17 cellular contexts compared by ENCODE assay signal in genomic region chr1:211642870-211643269, GRCh38. TPM values are rescaled to one million over a fixed set of nuclear protein-coding genes. Genes with fewer than 3 reads are reported as not detected.
DNase-seq lines count a peak whose midpoint lies in the region; ATAC-seq, FAIRE-seq and TF ChIP-seq lines count a peak whose summit lies in the region.
"Had no signal": no experiment of that assay in that cellular context is flagged by ENCODE, and none has a peak within 500 bp of the region (broad histone marks: within the 10 kb centered on the region; RNA-seq: fewer than 3 reads in every experiment).

No MANE protein-coding gene starts in this region.

- peak in 1 of 2 experiments; percentile 12 for DNase-seq in Caco-2
- DNase-seq in esophagus squamous epithelium (lab: John Stamatoyannopoulos, UW), result no peak
- DNase-seq in spleen, result no peak
- no peak for DNase-seq in small intestine
- no peak for DNase-seq in effector memory CD4-positive, alpha-beta T cell
- DNase-seq: activated CD4-positive, alpha-beta T cell treated with anti-CD3 and anti-CD28 coated beads, Interleukin-2, amount 10 ng/mL, durations not matched to agents 7 days and 5 days; activated T-cell treated with anti-CD3 and anti-CD28 coated beads for 4 hours; DMS153; NCI-H1436; NCI-H774; stimulated activated CD4-positive, alpha-beta T cell treated with anti-CD3 and anti-CD28 coated beads, Interleukin-2, amount 100 ng/mL, for 48 hours had no signal

- H3K27ac Mint-ChIP-seq in Caco-2 (ENCODE audit: unreplicated experiment), result peak overlapping the region; percentile 89
- H3K27ac Mint-ChIP-seq: activated CD4-positive, alpha-beta T cell treated with anti-CD3 and anti-CD28 coated beads, Interleukin-2, amount 10 ng/mL, durations not matched to agents 7 days and 5 days; activated naive CD8-positive, alpha-beta T cell; CD14-positive monocyte had no signal

- POLR2A ChIA-PET in Caco-2 (lab: Charles Lee), result interaction anchor here (0.5 kb wide), 2 partner anchors 27 to 643 kb away, joined by 3 to 5 read pairs; no protein-coding TSS in a partner anchor

- no peak overlapping the region for H3K4me3 ChIP-seq in Caco-2 (ENCODE audit: low read depth, low read length)
- peak overlapping the region; percentile 43 for H3K4me3 ChIP-seq in Loucy (ENCODE audit: low read length, poor library complexity, severe bottlenecking)
- H3K4me3 ChIP-seq in esophagus squamous epithelium, result no peak overlapping the region
- H3K4me3 ChIP-seq in spleen, result no peak overlapping the region
- H3K4me3 ChIP-seq in small intestine (ENCODE audit: low read depth in 1 of 2, low read length in 2 of 2), result no peak overlapping the region
- H3K4me3 ChIP-seq in effector memory CD4-positive, alpha-beta T cell (ENCODE audit: insufficient read depth, low read depth, low read length, poor library complexity, severe bottlenecking), result no peak overlapping the region

- no peaks in the 10 kb centered on the region for H3K27me3 Mint-ChIP-seq in Caco-2 (ENCODE audit: insufficient read depth, unreplicated experiment)
- H3K27me3 Mint-ChIP-seq: activated naive CD8-positive, alpha-beta T cell had no signal

- TF ChIP-seq CTCF in Caco-2 (IDR thresholded peaks at IDR 0.05; ENCODE audit: insufficient read depth in 1 of 2, low read depth in 1 of 2, low read length in 1 of 2, severe bottlenecking in 1 of 2, unreplicated experiment in 1 of 2) (no peak), Loucy (conservative IDR thresholded peaks at IDR 0.05; ENCODE audit: low read length) (no peak), esophagus squamous epithelium (IDR thresholded peaks at IDR 0.05) (no peak), spleen (IDR thresholded peaks at IDR 0.05 in 8 of 11, conservative IDR thresholded peaks at IDR 0.05 in 3 of 11) (no peak)

- H3K36me3 Mint-ChIP-seq in Caco-2 (ENCODE audit: insufficient read depth, unreplicated experiment), result peaks cover 5% of the 10 kb centered on the region
- H3K36me3 Mint-ChIP-seq: activated naive CD8-positive, alpha-beta T cell; CD14-positive monocyte had no signal

- peaks cover 63% of the 10 kb centered on the region for H3K4me1 ChIP-seq in Caco-2
- H3K4me1 ChIP-seq in Loucy (ENCODE audit: insufficient read depth, low read length, poor library complexity, severe bottlenecking), result peaks cover 18% of the 10 kb centered on the region
- peaks cover 9 to 34% (median 15%) of the 10 kb centered on the region in 3 donors for H3K4me1 ChIP-seq in esophagus squamous epithelium
- peaks cover 0 to 17% (median 12%) of the 10 kb centered on the region in 6 donors for H3K4me1 ChIP-seq in spleen
- peaks cover 0 to 2% of the 10 kb centered on the region in 2 donors for H3K4me1 ChIP-seq in small intestine (ENCODE audit: control insufficient read depth in 2 of 2, insufficient read depth in 1 of 2, low read depth in 1 of 2, low read length in 1 of 2)
- H3K4me1 ChIP-seq in effector memory CD4-positive, alpha-beta T cell (ENCODE audit: control insufficient read depth, insufficient read depth, low read length, poor library complexity, severe bottlenecking), result peaks cover 7% of the 10 kb centered on the region

- H3K36me3 ChIP-seq in Caco-2 (ENCODE audit: control insufficient read depth, insufficient read depth, low read length), result no peaks in the 10 kb centered on the region
- H3K36me3 ChIP-seq in Loucy (ENCODE audit: insufficient read depth, low read length), result no peaks in the 10 kb centered on the region
- H3K36me3 ChIP-seq in esophagus squamous epithelium, result no peaks in the 10 kb centered on the region
- no peaks in the 10 kb centered on the region for H3K36me3 ChIP-seq in spleen
- no peaks in the 10 kb centered on the region for H3K36me3 ChIP-seq in small intestine (ENCODE audit: control insufficient read depth in 2 of 2, insufficient read depth in 2 of 2, low read length in 2 of 2)
- no peaks in the 10 kb centered on the region for H3K36me3 ChIP-seq in effector memory CD4-positive, alpha-beta T cell (ENCODE audit: control insufficient read depth, insufficient read depth, low read length)

- H3K9me3 Mint-ChIP-seq in Caco-2 (ENCODE audit: unreplicated experiment), result no peaks in the 10 kb centered on the region
- H3K9me3 Mint-ChIP-seq: activated CD4-positive, alpha-beta T cell treated with anti-CD3 and anti-CD28 coated beads, Interleukin-2, amount 10 ng/mL, durations not matched to agents 7 days and 5 days; CD14-positive monocyte had no signal

- CTCF ChIA-PET in Caco-2 (lab: Charles Lee), result interaction anchor here (0.9 to 1.7 kb wide), 4 partner anchors 9 to 70 kb away, joined by 3 to 12 read pairs (median 3); no protein-coding TSS in a partner anchor

- 84% methylated on average over 4 of the region's 4 CpGs for WGBS in esophagus squamous epithelium, 2 donors
- WGBS in spleen, 5 donors, result 75 to 90% (median 82%) methylated on average over 4 of the region's 4 CpGs
- WGBS in small intestine, 3 donors, result 87 to 95% (median 93%) methylated on average over 4 of the region's 4 CpGs

- H3K9ac ChIP-seq in Loucy (ENCODE audit: low read depth, low read length, poor library complexity, severe bottlenecking), result peak overlapping the region; percentile 33

- H3K4me2 ChIP-seq in Loucy (ENCODE audit: low read depth, low read length, poor library complexity, severe bottlenecking), result peak overlapping the region; percentile 70

- TF ChIP-seq POLR2A in esophagus squamous epithelium (IDR thresholded peaks at IDR 0.05), result no peak
- no peak for TF ChIP-seq POLR2A in spleen (IDR thresholded peaks at IDR 0.05)

- no peak overlapping the region for H3K4me3 Mint-ChIP-seq in Caco-2 (ENCODE audit: unreplicated experiment)
- H3K4me3 Mint-ChIP-seq: activated CD4-positive, alpha-beta T cell treated with anti-CD3 and anti-CD28 coated beads, Interleukin-2, amount 10 ng/mL, durations not matched to agents 7 days and 5 days; activated naive CD8-positive, alpha-beta T cell; CD14-positive monocyte had no signal

- no TSS peak for BruUV-seq in Caco-2 (replicated peaks; lab: Mats Ljungman, UMichigan)

- no peak for ATAC-seq in HG02678 (IDR thresholded peaks at IDR 0.05; ENCODE audit: unreplicated experiment)

- no peaks in the 10 kb centered on the region for H4K20me1 ChIP-seq in Loucy (ENCODE audit: insufficient read depth, low read length, poor library complexity, severe bottlenecking)

- no peak overlapping the region for H2AFZ ChIP-seq in Loucy (ENCODE audit: low read length)

- no peaks in the 10 kb centered on the region for H3K79me2 ChIP-seq in Loucy (ENCODE audit: insufficient read depth, low read length)

- peaks cover 48% of the 10 kb centered on the region for H3K4me1 Mint-ChIP-seq in Caco-2 (ENCODE audit: low read depth, unreplicated experiment)

- H3K9me2 ChIP-seq in Loucy (replicated peaks; ENCODE audit: low read depth, low read length), result no peaks in the 10 kb centered on the region

- H3K9me3 ChIP-seq in Caco-2 (no peaks in the 10 kb centered on the region), Loucy (ENCODE audit: insufficient read depth, low read depth, low read length) (no peaks in the 10 kb centered on the region), esophagus squamous epithelium (no peaks in the 10 kb centered on the region), spleen (no peaks in the 10 kb centered on the region), small intestine (ENCODE audit: control insufficient read depth, low read depth) (no peaks in the 10 kb centered on the region)
- H3K9me3 ChIP-seq in effector memory CD4-positive, alpha-beta T cell (ENCODE audit: control insufficient read depth, low read length), result no peaks in the 10 kb centered on the region

- FAIRE-seq in small intestine (lab: Jason Lieb, UNC), result no peak
- FAIRE-seq: RCC 7860 had no signal

- intact Hi-C loops in Caco-2 (cut with micrococcal nuclease; ENCODE audit: unreplicated experiment), result no loop called here
- intact Hi-C loops in esophagus squamous epithelium (cut with DNase I), result no loop called here
- intact Hi-C loops in spleen (cut with DNase I; ENCODE audit: low total_unique reads), result loop anchor here (5.0 kb wide), 1 partner anchor 66 kb away; the partner anchor contains the start of gene SLC30A1

- no peaks in the 10 kb centered on the region for H3F3A ChIP-seq in Loucy (ENCODE audit: low read depth)

- H3K27ac ChIP-seq in esophagus squamous epithelium (peak overlapping the region in 3 of 4 donors; percentile 15 to 59 (median 43)), spleen (peak overlapping the region in 7 of 8 donors; percentile 61 to 76 (median 71)), small intestine (ENCODE audit: low read depth in 1 of 2, low read length in 1 of 2) (no peak overlapping the region)
- H3K27ac ChIP-seq in effector memory CD4-positive, alpha-beta T cell (ENCODE audit: insufficient read depth, low read length, poor library complexity, severe bottlenecking), result no peak overlapping the region

- H3K27me3 ChIP-seq in Caco-2 (replicated peaks; ENCODE audit: control insufficient read depth, insufficient read depth, low read length), result no peaks in the 10 kb centered on the region
- H3K27me3 ChIP-seq in Loucy (ENCODE audit: insufficient read depth, low read length, poor library complexity, severe bottlenecking), result no peaks in the 10 kb centered on the region
- no peaks in the 10 kb centered on the region for H3K27me3 ChIP-seq in esophagus squamous epithelium
- no peaks in the 10 kb centered on the region for H3K27me3 ChIP-seq in spleen (replicated peaks in 1 of 7)
- no peaks in the 10 kb centered on the region for H3K27me3 ChIP-seq in small intestine (ENCODE audit: control insufficient read depth in 2 of 2, insufficient read depth in 2 of 2, low read length in 2 of 2)
- H3K27me3 ChIP-seq in effector memory CD4-positive, alpha-beta T cell (replicated peaks; ENCODE audit: control insufficient read depth, insufficient read depth, low read length, poor library complexity, severe bottlenecking), result no peaks in the 10 kb centered on the region
- H3K27me3 ChIP-seq: dorsolateral prefrontal cortex had no signal

RNA-seq across cellular contexts. Expression of gene NEK2, which starts 32.6 kb away (rescaled TPM):
- 32.1 and 34.7 TPM in 2 replicates for total RNA-seq in Caco-2 (2022)
- total RNA-seq in esophagus squamous epithelium, result 10 to 100 TPM in 1 of 4 donors, 1 to 10 TPM in 3; 2.4 to 11.8 (median 6.5) TPM
- total RNA-seq in spleen, result 1 to 10 TPM in 5 of 7 donors, under 1 TPM in 2; 0.38 to 5.5 (median 2.4) TPM
- 1 to 10 TPM in 2 of 3 donors, under 1 TPM in 1; 0.74 to 4.0 (median 1.6) TPM for polyA plus RNA-seq in spleen
- 10 to 100 TPM in 1 of 3 donors, 1 to 10 TPM in 2; 1.8 to 20.4 (median 4.6) TPM for polyA plus RNA-seq in small intestine
- polyA plus RNA-seq: CD14-positive monocyte had no signal

Comparison
In these comparisons a context has a peak if more than half of its experiments do, and no peak if none do; other contexts are left out.
1. H3K27ac ChIP-seq: peak in esophagus squamous epithelium (3 of 4) and spleen (7 of 8); none in small intestine (0 of 2) and effector memory CD4-positive, alpha-beta T cell (single experiment).